In the genomic region with DNA sequence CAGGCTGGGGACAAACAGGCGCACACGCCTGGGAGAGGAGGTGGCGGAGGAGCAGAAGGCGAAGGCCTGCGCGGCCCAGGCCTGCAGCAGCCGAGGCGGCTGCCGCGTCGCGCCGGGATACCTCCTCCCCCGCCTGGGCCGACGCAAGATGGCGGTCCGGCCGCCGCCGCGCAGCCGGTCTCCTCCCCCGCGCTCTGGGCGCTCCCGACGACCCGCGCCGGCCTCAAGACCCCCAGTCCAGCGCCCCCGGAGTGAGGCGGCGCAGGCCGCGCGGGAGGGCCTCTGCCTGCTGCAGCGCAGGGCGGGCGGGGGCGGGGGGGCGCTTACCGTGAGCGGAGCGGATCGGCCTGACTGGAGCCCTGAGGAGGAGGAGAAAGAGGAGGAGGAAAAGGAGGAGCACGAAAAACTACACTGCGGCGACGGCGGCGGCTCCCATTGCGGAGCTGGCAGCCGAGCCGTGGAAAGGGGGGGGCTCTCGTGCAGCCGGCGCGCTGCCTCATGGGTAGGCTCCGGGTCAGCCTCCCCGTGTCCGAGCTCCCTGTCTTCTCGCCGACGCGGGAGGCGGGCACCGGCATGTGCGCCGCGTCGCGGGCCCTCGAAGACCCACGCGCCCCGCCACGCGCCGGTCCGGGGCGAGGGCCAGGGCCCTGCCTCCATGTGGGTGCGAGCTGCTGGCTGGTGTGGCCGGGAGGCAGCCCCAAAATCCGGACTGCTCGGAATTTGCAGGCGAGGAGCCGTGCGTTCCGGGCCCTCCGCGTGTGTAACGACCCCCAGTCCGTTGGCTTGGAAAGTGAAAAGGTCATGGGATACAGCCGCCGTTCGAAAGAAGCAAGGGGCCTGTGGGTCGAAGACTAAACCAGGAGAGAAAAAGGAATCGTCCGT, we compare ENCODE assay signal across 1 cellular context.
TF ChIP-seq lines count a peak whose summit lies in the region.

A gene with protein sequence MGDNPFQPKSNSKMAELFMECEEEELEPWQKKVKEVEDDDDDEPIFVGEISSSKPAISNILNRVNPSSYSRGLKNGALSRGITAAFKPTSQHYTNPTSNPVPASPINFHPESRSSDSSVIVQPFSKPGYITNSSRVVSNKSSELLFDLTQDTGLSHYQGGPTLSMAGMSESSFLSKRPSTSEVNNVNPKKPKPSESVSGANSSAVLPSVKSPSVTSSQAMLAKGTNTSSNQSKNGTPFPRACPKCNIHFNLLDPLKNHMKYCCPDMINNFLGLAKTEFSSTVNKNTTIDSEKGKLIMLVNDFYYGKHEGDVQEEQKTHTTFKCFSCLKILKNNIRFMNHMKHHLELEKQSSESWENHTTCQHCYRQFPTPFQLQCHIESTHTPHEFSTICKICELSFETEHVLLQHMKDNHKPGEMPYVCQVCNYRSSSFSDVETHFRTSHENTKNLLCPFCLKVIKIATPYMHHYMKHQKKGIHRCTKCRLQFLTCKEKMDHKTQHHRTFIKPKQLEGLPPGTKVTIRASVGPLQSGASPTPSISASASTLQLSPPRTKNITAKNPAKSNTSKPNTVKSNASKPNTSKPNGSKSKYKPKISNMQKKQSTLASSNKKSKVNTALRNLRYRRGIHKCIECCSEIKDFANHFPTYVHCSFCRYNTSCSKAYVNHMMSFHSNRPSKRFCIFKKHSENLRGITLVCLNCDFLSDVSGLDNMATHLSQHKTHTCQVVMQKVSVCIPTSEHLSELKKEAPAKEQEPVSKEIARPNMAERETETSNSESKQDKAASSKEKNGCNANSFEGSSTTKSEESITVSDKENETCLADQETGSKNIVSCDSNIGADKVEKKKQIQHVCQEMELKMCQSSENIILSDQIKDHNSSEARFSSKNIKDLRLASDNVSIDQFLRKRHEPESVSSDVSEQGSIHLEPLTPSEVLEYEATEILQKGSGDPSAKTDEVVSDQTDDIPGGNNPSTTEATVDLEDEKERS (minus strand): TSS at position 379 of the 882 bp plus-strand sequence. CDS start 26,400 bp downstream, outside the sequence.

TF ChIP-seq in IMR-90, 13 proteins besides CTCF, POLR2A, EP300 and RAD21:
- TF ChIP-seq MXI1 (IDR thresholded peaks at IDR 0.05; ENCODE audit: borderline replicate concordance, low read depth, low read length) (peak; percentile 47; the same call in 1 of the 2 replicates), BHLHE40 (IDR thresholded peaks at IDR 0.05; ENCODE audit: low read depth, low read length) (peak; percentile 74), RFX5 (IDR thresholded peaks at IDR 0.05; ENCODE audit: low read depth, low read length) (no peak), FOS (IDR thresholded peaks at IDR 0.05; ENCODE audit: low read depth, low read length) (no peak), CHD1 (IDR thresholded peaks at IDR 0.05; ENCODE audit: low read depth, low read length) (no peak), MAFK (IDR thresholded peaks at IDR 0.05; ENCODE audit: low read depth, low read length) (no peak), MAZ (IDR thresholded peaks at IDR 0.05; ENCODE audit: borderline replicate concordance, low read depth, low read length) (peak; percentile 68; the same call in 1 of the 2 replicates), SMC3 (IDR thresholded peaks at IDR 0.05; ENCODE audit: low read depth, low read length) (peak; percentile 15), NFE2L2 (IDR thresholded peaks at IDR 0.05; ENCODE audit: low read depth, low read length) (peak; percentile 17; the same call in 1 of the 2 replicates), RCOR1 (IDR thresholded peaks at IDR 0.05; ENCODE audit: insufficient replicate concordance, low read length) (peak; percentile 30), CEBPB (IDR thresholded peaks at IDR 0.05; ENCODE audit: low read depth, low read length) (no peak)
- TF ChIP-seq, protein P1, sequence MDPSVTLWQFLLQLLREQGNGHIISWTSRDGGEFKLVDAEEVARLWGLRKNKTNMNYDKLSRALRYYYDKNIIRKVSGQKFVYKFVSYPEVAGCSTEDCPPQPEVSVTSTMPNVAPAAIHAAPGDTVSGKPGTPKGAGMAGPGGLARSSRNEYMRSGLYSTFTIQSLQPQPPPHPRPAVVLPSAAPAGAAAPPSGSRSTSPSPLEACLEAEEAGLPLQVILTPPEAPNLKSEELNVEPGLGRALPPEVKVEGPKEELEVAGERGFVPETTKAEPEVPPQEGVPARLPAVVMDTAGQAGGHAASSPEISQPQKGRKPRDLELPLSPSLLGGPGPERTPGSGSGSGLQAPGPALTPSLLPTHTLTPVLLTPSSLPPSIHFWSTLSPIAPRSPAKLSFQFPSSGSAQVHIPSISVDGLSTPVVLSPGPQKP (IDR thresholded peaks at IDR 0.05; ENCODE audit: borderline replicate concordance, low read depth, low read length), result no peak
- TF ChIP-seq, protein P2, sequence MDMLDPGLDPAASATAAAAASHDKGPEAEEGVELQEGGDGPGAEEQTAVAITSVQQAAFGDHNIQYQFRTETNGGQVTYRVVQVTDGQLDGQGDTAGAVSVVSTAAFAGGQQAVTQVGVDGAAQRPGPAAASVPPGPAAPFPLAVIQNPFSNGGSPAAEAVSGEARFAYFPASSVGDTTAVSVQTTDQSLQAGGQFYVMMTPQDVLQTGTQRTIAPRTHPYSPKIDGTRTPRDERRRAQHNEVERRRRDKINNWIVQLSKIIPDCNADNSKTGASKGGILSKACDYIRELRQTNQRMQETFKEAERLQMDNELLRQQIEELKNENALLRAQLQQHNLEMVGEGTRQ (IDR thresholded peaks at IDR 0.05; ENCODE audit: low read depth, low read length), result peak; percentile 35; the same call in 1 of the 2 replicates
